1 cellular context compared by ENCODE assay signal in the genomic region with DNA sequence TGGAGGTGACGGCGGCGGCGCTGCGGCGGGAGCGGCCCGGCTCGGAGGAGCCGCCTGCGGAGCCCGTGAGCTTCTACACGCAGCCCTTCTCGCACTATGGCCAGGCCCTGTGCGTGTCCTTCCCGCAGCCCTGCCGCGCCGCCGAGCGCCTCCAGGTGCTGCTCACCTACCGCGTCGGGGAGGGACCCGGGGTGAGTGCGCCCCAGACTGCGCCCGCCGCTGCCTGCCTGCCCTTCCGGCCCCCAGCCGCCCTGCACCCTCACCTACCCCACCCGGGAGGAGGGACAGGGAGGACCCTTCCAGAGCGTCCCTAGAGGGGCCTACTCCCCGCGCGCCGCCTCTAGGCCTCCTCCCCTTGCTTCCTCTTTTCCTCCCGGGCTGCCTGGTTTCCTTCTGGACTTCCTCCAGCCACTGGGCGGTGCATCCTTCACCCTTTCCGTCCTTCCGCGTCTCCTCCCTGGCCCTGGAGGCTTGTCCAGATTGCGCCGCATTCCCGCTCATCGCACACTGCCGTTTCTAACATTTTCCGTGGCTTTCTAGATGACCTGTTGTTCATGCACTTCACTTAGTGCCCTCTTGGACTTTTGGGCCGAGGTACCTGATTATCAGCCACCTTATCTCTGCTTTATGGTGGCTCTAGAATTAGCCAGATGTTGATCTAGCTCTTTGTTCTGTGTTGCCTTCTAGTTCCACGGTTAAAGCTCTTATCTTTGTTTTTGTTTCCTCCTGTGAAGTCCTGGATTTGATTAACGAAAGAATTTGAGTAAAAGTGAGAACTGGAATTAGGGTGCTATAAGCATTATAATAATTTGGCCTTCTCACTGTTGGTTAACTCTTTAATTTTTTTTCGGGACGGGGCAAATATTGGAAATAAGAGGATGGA.
A peak's percentile ranks its signal among the peaks of the same experiment; 100 is the strongest.
TF ChIP-seq lines count a peak whose summit lies in the region.

No MANE protein-coding gene starts in this region.

TF ChIP-seq in K562, 482 proteins besides CTCF, POLR2A, EP300 and RAD21 (continued from another document and continues in another):
- TF ChIP-seq, protein P1, sequence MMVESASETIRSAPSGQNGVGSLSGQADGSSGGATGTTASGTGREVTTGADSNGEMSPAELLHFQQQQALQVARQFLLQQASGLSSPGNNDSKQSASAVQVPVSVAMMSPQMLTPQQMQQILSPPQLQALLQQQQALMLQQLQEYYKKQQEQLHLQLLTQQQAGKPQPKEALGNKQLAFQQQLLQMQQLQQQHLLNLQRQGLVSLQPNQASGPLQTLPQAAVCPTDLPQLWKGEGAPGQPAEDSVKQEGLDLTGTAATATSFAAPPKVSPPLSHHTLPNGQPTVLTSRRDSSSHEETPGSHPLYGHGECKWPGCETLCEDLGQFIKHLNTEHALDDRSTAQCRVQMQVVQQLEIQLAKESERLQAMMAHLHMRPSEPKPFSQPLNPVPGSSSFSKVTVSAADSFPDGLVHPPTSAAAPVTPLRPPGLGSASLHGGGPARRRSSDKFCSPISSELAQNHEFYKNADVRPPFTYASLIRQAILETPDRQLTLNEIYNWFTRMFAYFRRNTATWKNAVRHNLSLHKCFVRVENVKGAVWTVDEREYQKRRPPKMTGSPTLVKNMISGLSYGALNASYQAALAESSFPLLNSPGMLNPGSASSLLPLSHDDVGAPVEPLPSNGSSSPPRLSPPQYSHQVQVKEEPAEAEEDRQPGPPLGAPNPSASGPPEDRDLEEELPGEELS (CRISPR knock-in tag; IDR thresholded peaks at IDR 0.05; ENCODE audit: borderline replicate concordance): peak; percentile 78
- TF ChIP-seq NCOR1 (IDR thresholded peaks at IDR 0.05) (no peak), ELF2 (CRISPR knock-in tag; IDR thresholded peaks at IDR 0.05) (peak; percentile 74), PHF20 (IDR thresholded peaks at IDR 0.05; ENCODE audit: partially characterized antibody) (peak; percentile 93), ELF4 (CRISPR knock-in tag; IDR thresholded peaks at IDR 0.05) (peak; percentile 82; the same call in 1 of the 2 replicates), TARDBP (IDR thresholded peaks at IDR 0.05) (no peak; the same call in none of the 2 replicates), ZFP36 (IDR thresholded peaks at IDR 0.05; ENCODE audit: low read depth, low read length, partially characterized antibody) (peak; percentile 47), ZBTB12 (CRISPR knock-in tag; IDR thresholded peaks at IDR 0.05) (no peak), RBM15 (IDR thresholded peaks at IDR 0.05; ENCODE audit: insufficient read depth, low read length) (no peak), MCM2 (IDR thresholded peaks at IDR 0.05; ENCODE audit: low read depth) (no peak), ARID1B (IDR thresholded peaks at IDR 0.05) (peak; percentile 71), PHF21A (IDR thresholded peaks at IDR 0.05; ENCODE audit: borderline replicate concordance, low read depth) (peak; percentile 99), ZNF165 (CRISPR knock-in tag; IDR thresholded peaks at IDR 0.05; ENCODE audit: borderline replicate concordance) (peak; percentile 63; the same call in 1 of the 2 replicates), SLC30A9 (CRISPR knock-in tag; IDR thresholded peaks at IDR 0.05) (no peak), CHD2 (IDR thresholded peaks at IDR 0.05; ENCODE audit: low read depth, low read length) (no peak), SMAD1 (IDR thresholded peaks at IDR 0.05; ENCODE audit: low read depth, low read length, partially characterized antibody) (peak; percentile 45), GABPA (tag; conservative IDR thresholded peaks at IDR 0.05; ENCODE audit: low read depth) (peak; percentile 92), ZNF431 (CRISPR knock-in tag; IDR thresholded peaks at IDR 0.05) (peak; percentile 85), RBM39 (optimal IDR thresholded peaks at IDR 0.05; ENCODE audit: low read depth, low read length) (peak; percentile 63), XRCC3 (IDR thresholded peaks at IDR 0.05) (no peak), STAG1 (CRISPR knock-in tag; IDR thresholded peaks at IDR 0.05; ENCODE audit: borderline replicate concordance) (peak; percentile 55), ZNF354B (CRISPR knock-in tag; IDR thresholded peaks at IDR 0.05) (no peak), GATA2 (CRISPR knock-in tag; IDR thresholded peaks at IDR 0.05) (0 out of 2 replicates have a peak, but pooled peaks have one; percentile 14), SIN3B (IDR thresholded peaks at IDR 0.05; ENCODE audit: low read depth) (0 out of 2 replicates have a peak, but pooled peaks have one; percentile 23), E2F3 (CRISPR knock-in tag; IDR thresholded peaks at IDR 0.05) (no peak), GATAD2A (IDR thresholded peaks at IDR 0.05) (0 out of 2 replicates have a peak, but pooled peaks have one; percentile 6), ZNF75A (CRISPR knock-in tag; IDR thresholded peaks at IDR 0.05) (0 out of 2 replicates have a peak, but pooled peaks have one; percentile 2), ZNF444 (CRISPR knock-in tag; IDR thresholded peaks at IDR 0.05) (no peak), L3MBTL2 (IDR thresholded peaks at IDR 0.05) (0 out of 2 replicates have a peak, but pooled peaks have one; percentile 50), CREM (IDR thresholded peaks at IDR 0.05; ENCODE audit: low read depth) (peak; percentile 55)
- TF ChIP-seq, protein P2, sequence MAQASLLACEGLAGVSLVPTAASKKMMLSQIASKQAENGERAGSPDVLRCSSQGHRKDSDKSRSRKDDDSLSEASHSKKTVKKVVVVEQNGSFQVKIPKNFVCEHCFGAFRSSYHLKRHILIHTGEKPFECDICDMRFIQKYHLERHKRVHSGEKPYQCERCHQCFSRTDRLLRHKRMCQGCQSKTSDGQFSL (CRISPR knock-in tag; IDR thresholded peaks at IDR 0.05): peak; percentile 63
- TF ChIP-seq, protein P2 (tag; IDR thresholded peaks at IDR 0.05): no peak
- TF ChIP-seq, protein P3, sequence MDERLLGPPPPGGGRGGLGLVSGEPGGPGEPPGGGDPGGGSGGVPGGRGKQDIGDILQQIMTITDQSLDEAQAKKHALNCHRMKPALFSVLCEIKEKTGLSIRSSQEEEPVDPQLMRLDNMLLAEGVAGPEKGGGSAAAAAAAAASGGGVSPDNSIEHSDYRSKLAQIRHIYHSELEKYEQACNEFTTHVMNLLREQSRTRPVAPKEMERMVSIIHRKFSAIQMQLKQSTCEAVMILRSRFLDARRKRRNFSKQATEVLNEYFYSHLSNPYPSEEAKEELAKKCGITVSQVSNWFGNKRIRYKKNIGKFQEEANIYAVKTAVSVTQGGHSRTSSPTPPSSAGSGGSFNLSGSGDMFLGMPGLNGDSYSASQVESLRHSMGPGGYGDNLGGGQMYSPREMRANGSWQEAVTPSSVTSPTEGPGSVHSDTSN (CRISPR knock-in tag; IDR thresholded peaks at IDR 0.05; ENCODE audit: low read depth): no peak
- TF ChIP-seq, protein P3 (tag; conservative IDR thresholded peaks at IDR 0.05; ENCODE audit: low read depth): no peak
- TF ChIP-seq, protein P4, sequence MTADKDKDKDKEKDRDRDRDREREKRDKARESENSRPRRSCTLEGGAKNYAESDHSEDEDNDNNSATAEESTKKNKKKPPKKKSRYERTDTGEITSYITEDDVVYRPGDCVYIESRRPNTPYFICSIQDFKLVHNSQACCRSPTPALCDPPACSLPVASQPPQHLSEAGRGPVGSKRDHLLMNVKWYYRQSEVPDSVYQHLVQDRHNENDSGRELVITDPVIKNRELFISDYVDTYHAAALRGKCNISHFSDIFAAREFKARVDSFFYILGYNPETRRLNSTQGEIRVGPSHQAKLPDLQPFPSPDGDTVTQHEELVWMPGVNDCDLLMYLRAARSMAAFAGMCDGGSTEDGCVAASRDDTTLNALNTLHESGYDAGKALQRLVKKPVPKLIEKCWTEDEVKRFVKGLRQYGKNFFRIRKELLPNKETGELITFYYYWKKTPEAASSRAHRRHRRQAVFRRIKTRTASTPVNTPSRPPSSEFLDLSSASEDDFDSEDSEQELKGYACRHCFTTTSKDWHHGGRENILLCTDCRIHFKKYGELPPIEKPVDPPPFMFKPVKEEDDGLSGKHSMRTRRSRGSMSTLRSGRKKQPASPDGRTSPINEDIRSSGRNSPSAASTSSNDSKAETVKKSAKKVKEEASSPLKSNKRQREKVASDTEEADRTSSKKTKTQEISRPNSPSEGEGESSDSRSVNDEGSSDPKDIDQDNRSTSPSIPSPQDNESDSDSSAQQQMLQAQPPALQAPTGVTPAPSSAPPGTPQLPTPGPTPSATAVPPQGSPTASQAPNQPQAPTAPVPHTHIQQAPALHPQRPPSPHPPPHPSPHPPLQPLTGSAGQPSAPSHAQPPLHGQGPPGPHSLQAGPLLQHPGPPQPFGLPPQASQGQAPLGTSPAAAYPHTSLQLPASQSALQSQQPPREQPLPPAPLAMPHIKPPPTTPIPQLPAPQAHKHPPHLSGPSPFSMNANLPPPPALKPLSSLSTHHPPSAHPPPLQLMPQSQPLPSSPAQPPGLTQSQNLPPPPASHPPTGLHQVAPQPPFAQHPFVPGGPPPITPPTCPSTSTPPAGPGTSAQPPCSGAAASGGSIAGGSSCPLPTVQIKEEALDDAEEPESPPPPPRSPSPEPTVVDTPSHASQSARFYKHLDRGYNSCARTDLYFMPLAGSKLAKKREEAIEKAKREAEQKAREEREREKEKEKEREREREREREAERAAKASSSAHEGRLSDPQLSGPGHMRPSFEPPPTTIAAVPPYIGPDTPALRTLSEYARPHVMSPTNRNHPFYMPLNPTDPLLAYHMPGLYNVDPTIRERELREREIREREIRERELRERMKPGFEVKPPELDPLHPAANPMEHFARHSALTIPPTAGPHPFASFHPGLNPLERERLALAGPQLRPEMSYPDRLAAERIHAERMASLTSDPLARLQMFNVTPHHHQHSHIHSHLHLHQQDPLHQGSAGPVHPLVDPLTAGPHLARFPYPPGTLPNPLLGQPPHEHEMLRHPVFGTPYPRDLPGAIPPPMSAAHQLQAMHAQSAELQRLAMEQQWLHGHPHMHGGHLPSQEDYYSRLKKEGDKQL (CRISPR knock-in tag; IDR thresholded peaks at IDR 0.05; ENCODE audit: borderline replicate concordance): no peak
- TF ChIP-seq, protein P5, sequence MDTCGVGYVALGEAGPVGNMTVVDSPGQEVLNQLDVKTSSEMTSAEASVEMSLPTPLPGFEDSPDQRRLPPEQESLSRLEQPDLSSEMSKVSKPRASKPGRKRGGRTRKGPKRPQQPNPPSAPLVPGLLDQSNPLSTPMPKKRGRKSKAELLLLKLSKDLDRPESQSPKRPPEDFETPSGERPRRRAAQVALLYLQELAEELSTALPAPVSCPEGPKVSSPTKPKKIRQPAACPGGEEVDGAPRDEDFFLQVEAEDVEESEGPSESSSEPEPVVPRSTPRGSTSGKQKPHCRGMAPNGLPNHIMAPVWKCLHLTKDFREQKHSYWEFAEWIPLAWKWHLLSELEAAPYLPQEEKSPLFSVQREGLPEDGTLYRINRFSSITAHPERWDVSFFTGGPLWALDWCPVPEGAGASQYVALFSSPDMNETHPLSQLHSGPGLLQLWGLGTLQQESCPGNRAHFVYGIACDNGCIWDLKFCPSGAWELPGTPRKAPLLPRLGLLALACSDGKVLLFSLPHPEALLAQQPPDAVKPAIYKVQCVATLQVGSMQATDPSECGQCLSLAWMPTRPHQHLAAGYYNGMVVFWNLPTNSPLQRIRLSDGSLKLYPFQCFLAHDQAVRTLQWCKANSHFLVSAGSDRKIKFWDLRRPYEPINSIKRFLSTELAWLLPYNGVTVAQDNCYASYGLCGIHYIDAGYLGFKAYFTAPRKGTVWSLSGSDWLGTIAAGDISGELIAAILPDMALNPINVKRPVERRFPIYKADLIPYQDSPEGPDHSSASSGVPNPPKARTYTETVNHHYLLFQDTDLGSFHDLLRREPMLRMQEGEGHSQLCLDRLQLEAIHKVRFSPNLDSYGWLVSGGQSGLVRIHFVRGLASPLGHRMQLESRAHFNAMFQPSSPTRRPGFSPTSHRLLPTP (IDR thresholded peaks at IDR 0.05; ENCODE audit: borderline replicate concordance, extremely low read depth, insufficient read length): no peak
- TF ChIP-seq, protein P6, sequence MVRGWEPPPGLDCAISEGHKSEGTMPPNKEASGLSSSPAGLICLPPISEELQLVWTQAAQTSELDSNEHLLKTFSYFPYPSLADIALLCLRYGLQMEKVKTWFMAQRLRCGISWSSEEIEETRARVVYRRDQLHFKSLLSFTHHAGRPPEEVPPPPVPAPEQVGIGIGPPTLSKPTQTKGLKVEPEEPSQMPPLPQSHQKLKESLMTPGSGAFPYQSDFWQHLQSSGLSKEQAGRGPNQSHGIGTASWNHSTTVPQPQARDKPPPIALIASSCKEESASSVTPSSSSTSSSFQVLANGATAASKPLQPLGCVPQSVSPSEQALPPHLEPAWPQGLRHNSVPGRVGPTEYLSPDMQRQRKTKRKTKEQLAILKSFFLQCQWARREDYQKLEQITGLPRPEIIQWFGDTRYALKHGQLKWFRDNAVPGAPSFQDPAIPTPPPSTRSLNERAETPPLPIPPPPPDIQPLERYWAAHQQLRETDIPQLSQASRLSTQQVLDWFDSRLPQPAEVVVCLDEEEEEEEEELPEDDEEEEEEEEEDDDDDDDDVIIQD (CRISPR knock-in tag; IDR thresholded peaks at IDR 0.05): peak; percentile 73; the same call in 1 of the 2 replicates
- TF ChIP-seq, protein P7, sequence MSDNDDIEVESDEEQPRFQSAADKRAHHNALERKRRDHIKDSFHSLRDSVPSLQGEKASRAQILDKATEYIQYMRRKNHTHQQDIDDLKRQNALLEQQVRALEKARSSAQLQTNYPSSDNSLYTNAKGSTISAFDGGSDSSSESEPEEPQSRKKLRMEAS (CRISPR knock-in tag; IDR thresholded peaks at IDR 0.05): peak; percentile 72
- TF ChIP-seq, protein P8, sequence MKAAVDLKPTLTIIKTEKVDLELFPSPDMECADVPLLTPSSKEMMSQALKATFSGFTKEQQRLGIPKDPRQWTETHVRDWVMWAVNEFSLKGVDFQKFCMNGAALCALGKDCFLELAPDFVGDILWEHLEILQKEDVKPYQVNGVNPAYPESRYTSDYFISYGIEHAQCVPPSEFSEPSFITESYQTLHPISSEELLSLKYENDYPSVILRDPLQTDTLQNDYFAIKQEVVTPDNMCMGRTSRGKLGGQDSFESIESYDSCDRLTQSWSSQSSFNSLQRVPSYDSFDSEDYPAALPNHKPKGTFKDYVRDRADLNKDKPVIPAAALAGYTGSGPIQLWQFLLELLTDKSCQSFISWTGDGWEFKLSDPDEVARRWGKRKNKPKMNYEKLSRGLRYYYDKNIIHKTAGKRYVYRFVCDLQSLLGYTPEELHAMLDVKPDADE (conservative IDR thresholded peaks at IDR 0.05; ENCODE audit: control insufficient read depth, low read depth, low read length): peak; percentile 39; the same call in 1 of the 2 replicates
